8 cellular contexts compared by ENCODE assay signal in genomic region chr9:107106416-107106815, GRCh38.
"Had no signal": no experiment of that assay in that cellular context is flagged by ENCODE, and none has a peak within 500 bp of the region (broad histone marks: within the 10 kb centered on the region; RNA-seq: fewer than 3 reads in every experiment).

No MANE protein-coding gene starts in this region.

- H3K36me3 ChIP-seq: HAP-1 had no signal

- H3K4me3 ChIP-seq: GM23248, HAP-1, K562 had no signal

- H3K4me3 Mint-ChIP-seq: HFFc6 had no signal

- H3K9me3 ChIP-seq: HAP-1 had no signal

- H3K27ac ChIP-seq: GM23248 had no signal

- DNase-seq: GM23248, GOT3, H7, HFFc6, IMR-90 had no signal

- H3K4me1 ChIP-seq: HAP-1 had no signal

- ATAC-seq: HCT116, K562 had no signal

- H3K27ac Mint-ChIP-seq: HFFc6 had no signal

- H3K9me3 Mint-ChIP-seq: HFFc6 had no signal
